In genomic region chr12:68175566-68176033, GRCh38 we compare ENCODE assay signal across 8 cellular contexts.
A peak's percentile ranks its signal among the peaks of the same experiment; 100 is the strongest.
DNase-seq lines count a peak whose midpoint lies in the region; ATAC-seq and TF ChIP-seq lines count a peak whose summit lies in the region.

No MANE protein-coding gene starts in this region.

- peak overlapping the region in 7 of 11 experiments; percentile 1 to 55 (median 28); a peak in 10 of 22 replicates for H3K4me2 ChIP-seq in BLaER1 treated with 17β-estradiol and CSF1 and Interleukin-3, amounts not matched to agents 10 nM and 100 nM

- no peak overlapping the region for H3K4me3 ChIP-seq in BLaER1 treated with 17β-estradiol and CSF1 and Interleukin-3, amounts not matched to agents 10 nM and 100 nM
- H3K4me3 ChIP-seq in foreskin fibroblast (ENCODE audit: low read depth in 1 of 2, low read length in 2 of 2), result no peak overlapping the region

- peaks cover 0 to 5% (median 0%) of the 10 kb centered on the region in 11 experiments; a peak in 3 of 22 replicates for H3K9me3 ChIP-seq in BLaER1 treated with 17β-estradiol and CSF1 and Interleukin-3, amounts not matched to agents 10 nM and 100 nM (replicated peaks in 1 of 11)

- no peak overlapping the region for H3K9ac ChIP-seq in BLaER1 treated with 17β-estradiol and CSF1 and Interleukin-3, amounts not matched to agents 10 nM and 100 nM

- TF ChIP-seq CTCF in foreskin fibroblast (IDR thresholded peaks at IDR 0.05; ENCODE audit: low read depth, low read length), result no peak

- no peak overlapping the region for H3K27ac ChIP-seq in BLaER1 treated with 17β-estradiol and CSF1 and Interleukin-3, amounts not matched to agents 10 nM and 100 nM

- peak; percentile 33 for DNase-seq in activated effector memory CD4-positive, alpha-beta T cell treated with Interleukin-2 at 50 U/mL for 16 hours
- DNase-seq in stimulated activated CD8-positive, alpha-beta memory T cell treated with anti-CD3 and anti-CD28 coated beads, Interleukin-15, amount 100 ng/mL, for 1 hour (ENCODE audit: low read depth), result peak; percentile 10
- no peak for DNase-seq in NCI-H226
- no peak for DNase-seq in foreskin fibroblast
- DNase-seq in amygdala (lab: John Stamatoyannopoulos, UW), result no peak

- H4K20me1 ChIP-seq in BLaER1 treated with 17β-estradiol and CSF1 and Interleukin-3, amounts not matched to agents 10 nM and 100 nM, result no peaks in the 10 kb centered on the region

- H3K27me3 ChIP-seq in BLaER1 treated with 17β-estradiol and CSF1 and Interleukin-3, amounts not matched to agents 10 nM and 100 nM, result no peaks in the 10 kb centered on the region

- H3K36me3 ChIP-seq in BLaER1 treated with 17β-estradiol and CSF1 and Interleukin-3, amounts not matched to agents 10 nM and 100 nM, result no peaks in the 10 kb centered on the region

- ATAC-seq in GM19468 (IDR thresholded peaks at IDR 0.05; ENCODE audit: extremely low read depth, unreplicated experiment) (peak; percentile 45), HG03571 (IDR thresholded peaks at IDR 0.05; ENCODE audit: unreplicated experiment) (peak; percentile 85)

- H3K4me1 ChIP-seq in BLaER1 treated with 17β-estradiol and CSF1 and Interleukin-3, amounts not matched to agents 10 nM and 100 nM, result peaks cover 0 to 13% (median 10%) of the 10 kb centered on the region in 10 experiments; a peak in 18 of 20 replicates

Comparison
In these comparisons a context has a peak if more than half of its experiments do, and no peak if none do; other contexts are left out.
1. DNase-seq: peak in activated effector memory CD4-positive, alpha-beta T cell treated with Interleukin-2 at 50 U/mL for 16 hours (single experiment) and stimulated activated CD8-positive, alpha-beta memory T cell treated with anti-CD3 and anti-CD28 coated beads, Interleukin-15, amount 100 ng/mL, for 1 hour (single experiment); none in NCI-H226 (single experiment), foreskin fibroblast (0 of 2) and amygdala (0 of 56).